In genomic region chr12:133057446-133057845, GRCh38 we compare ENCODE assay signal across 16 cellular contexts. TPM values are rescaled to one million over a fixed set of nuclear protein-coding genes. Genes with fewer than 3 reads are reported as not detected.
DNase-seq lines count a peak whose midpoint lies in the region; ATAC-seq and TF ChIP-seq lines count a peak whose summit lies in the region.
"Had no signal": no experiment of that assay in that cellular context is flagged by ENCODE, and none has a peak within 500 bp of the region (broad histone marks: within the 10 kb centered on the region; RNA-seq: fewer than 3 reads in every experiment).

No MANE protein-coding gene starts in this region.

- H4K8ac ChIP-seq in mesendoderm (ENCODE audit: low read depth, low read length) = no peak overlapping the region

- no peaks in the 10 kb centered on the region for H3K27me3 ChIP-seq in mesendoderm (ENCODE audit: insufficient read depth, low read length, poor library complexity)
- no peaks in the 10 kb centered on the region for H3K27me3 ChIP-seq in aorta (ENCODE audit: control insufficient read depth in 1 of 2, insufficient read depth in 2 of 2, low read length in 1 of 2)

- intact Hi-C loops in natural killer cell (cut with micrococcal nuclease) = no loop called here
- intact Hi-C loops in aorta (cut with DNase I) = no loop called here

- no peak overlapping the region for H4K5ac ChIP-seq in mesendoderm (ENCODE audit: low read length)

- H3K4me1 Mint-ChIP-seq in natural killer cell = no peaks in the 10 kb centered on the region
- H3K4me1 Mint-ChIP-seq in natural killer cell treated with Interleukin-12 subunit alpha and Interleukin-12 subunit beta and Interleukin-15 and Interleukin-18, amount 100 ng/mL, for 72 hours (ENCODE audit: low read depth in 2 of 2) = peaks cover 0 to 4% of the 10 kb centered on the region in 2 donors
- no peaks in the 10 kb centered on the region for H3K4me1 Mint-ChIP-seq in immature natural killer cell
- H3K4me1 Mint-ChIP-seq: activated naive CD8-positive, alpha-beta T cell treated with anti-CD3 and anti-CD28 coated beads, Interleukin-2, amount 50 U/mL, for 24 hours had no signal

- H3K9me3 Mint-ChIP-seq in natural killer cell (peaks cover 10 to 20% of the 10 kb centered on the region in 2 donors), immature natural killer cell (peaks cover 44 to 93% (median 83%) of the 10 kb centered on the region in 6 donors)
- H3K9me3 Mint-ChIP-seq in natural killer cell treated with Interleukin-12 subunit alpha and Interleukin-12 subunit beta and Interleukin-15 and Interleukin-18, amount 100 ng/mL, for 72 hours = peaks cover 25% of the 10 kb centered on the region

- no peak overlapping the region for H3K4ac ChIP-seq in mesendoderm (ENCODE audit: low read depth, low read length)

- peaks cover 7% of the 10 kb centered on the region for H3K36me3 ChIP-seq in mesendoderm (ENCODE audit: control insufficient read depth, insufficient read depth, low read length)
- H3K36me3 ChIP-seq in aorta (ENCODE audit: control insufficient read depth in 1 of 2, insufficient read depth in 2 of 2, low read length in 1 of 2) = peaks cover 7 to 9% of the 10 kb centered on the region in 2 donors

- H3K4me3 ChIP-seq in cardiac fibroblast (replicated peaks in 1 of 2; ENCODE audit: low read depth in 2 of 2, low read length in 2 of 2) = no peak overlapping the region
- H3K4me3 ChIP-seq in mesendoderm (ENCODE audit: low read length) = peak overlapping the region; percentile 36
- peak overlapping the region in 1 of 2 donors; percentile 18 for H3K4me3 ChIP-seq in aorta (ENCODE audit: low read length in 2 of 2)

- H3K9me3 ChIP-seq in aorta (ENCODE audit: control insufficient read depth, low read length) = peaks cover 27% of the 10 kb centered on the region

- DNase-seq in natural killer cell (no peak), cardiac fibroblast (ENCODE audit: low read depth in 2 of 2) (peak; percentile 6 to 26), mesendoderm (peak; percentile 55), RPMI8226 (no peak), OCI-M1 (lab: John Stamatoyannopoulos, UW) (no peak), aorta (no peak), immature natural killer cell (no peak)
- DNase-seq in natural killer cell treated with Interleukin-12 subunit alpha and Interleukin-12 subunit beta and Interleukin-15 and Interleukin-18, amount 100 ng/mL, for 72 hours (ENCODE audit: low spot score) = no peak
- DNase-seq: activated naive CD8-positive, alpha-beta T cell treated with anti-CD3 and anti-CD28 coated beads, Interleukin-2, amount 50 U/mL, for 24 hours; activated T-cell treated with anti-CD3 and anti-CD28 coated beads, Interleukin-2, amount 50 U/mL, for 24 hours; DND-41; hypothalamus; NCI-H1694; NCI-H526 treated with DMSO at 0.1 percent for 48 hours had no signal

- no peak overlapping the region for H3K4me2 ChIP-seq in mesendoderm (ENCODE audit: low read length)

- H3K18ac ChIP-seq in mesendoderm (ENCODE audit: low read length) = no peak overlapping the region

- no peak overlapping the region for H3K23ac ChIP-seq in mesendoderm (ENCODE audit: low read length)

- H3K27ac Mint-ChIP-seq in natural killer cell (peak overlapping the region in 1 of 2 donors; percentile 73), immature natural killer cell (no peak overlapping the region)
- peak overlapping the region in 1 of 2 donors; percentile 75 for H3K27ac Mint-ChIP-seq in natural killer cell treated with Interleukin-12 subunit alpha and Interleukin-12 subunit beta and Interleukin-15 and Interleukin-18, amount 100 ng/mL, for 72 hours
- H3K27ac Mint-ChIP-seq: activated naive CD8-positive, alpha-beta T cell treated with anti-CD3 and anti-CD28 coated beads, Interleukin-2, amount 50 U/mL, for 24 hours; activated T-cell treated with anti-CD3 and anti-CD28 coated beads, Interleukin-2, amount 50 U/mL, for 24 hours; stimulated activated naive CD8-positive, alpha-beta T cell treated with anti-CD3 and anti-CD28 coated beads, Interleukin-15, Interleukin-2, amounts not matched to agents 100 ng/mL and 50 ng/mL, for 24 hours had no signal

- TF ChIP-seq CTCF in natural killer cell (IDR thresholded peaks at IDR 0.05) (no peak), cardiac fibroblast (IDR thresholded peaks at IDR 0.05; ENCODE audit: low read depth, low read length) (no peak)

- H3K27me3 Mint-ChIP-seq in natural killer cell (ENCODE audit: low read depth in 2 of 2) = no peaks in the 10 kb centered on the region
- H3K27me3 Mint-ChIP-seq in natural killer cell treated with Interleukin-12 subunit alpha and Interleukin-12 subunit beta and Interleukin-15 and Interleukin-18, amount 100 ng/mL, for 72 hours = no peaks in the 10 kb centered on the region
- peaks cover 11 to 16% (median 12%) of the 10 kb centered on the region in 3 donors for H3K27me3 Mint-ChIP-seq in immature natural killer cell (ENCODE audit: low read depth in 3 of 3)
- H3K27me3 Mint-ChIP-seq: activated naive CD8-positive, alpha-beta T cell treated with anti-CD3 and anti-CD28 coated beads, Interleukin-2, amount 50 U/mL, for 24 hours; activated T-cell treated with anti-CD3 and anti-CD28 coated beads, Interleukin-2, amount 50 U/mL, for 24 hours; stimulated activated naive CD8-positive, alpha-beta T cell treated with anti-CD3 and anti-CD28 coated beads, Interleukin-15, Interleukin-2, amounts not matched to agents 100 ng/mL and 50 ng/mL, for 24 hours had no signal

- H3K27ac ChIP-seq in mesendoderm (ENCODE audit: low read depth, low read length) (no peak overlapping the region), aorta (ENCODE audit: low read depth in 1 of 2, low read length in 2 of 2) (no peak overlapping the region)

- H3K79me2 ChIP-seq in mesendoderm (ENCODE audit: control insufficient read depth, insufficient read depth, low read length) = no peaks in the 10 kb centered on the region

- H2BK15ac ChIP-seq in mesendoderm (replicated peaks; ENCODE audit: low read depth) = no peak overlapping the region

- WGBS in mesendoderm (ENCODE audit: extremely low coverage, insufficient coverage, low lambda C conversion rate) = no CpG with 5 or more reads among the region's 5 CpGs
- WGBS in aorta, 2 donors = 96 to 98% methylated on average over 5 of the region's 5 CpGs

- no peaks in the 10 kb centered on the region for H3K79me1 ChIP-seq in mesendoderm (ENCODE audit: low read length)

- H3K36me3 Mint-ChIP-seq in natural killer cell (peaks cover 52% of the 10 kb centered on the region), immature natural killer cell (peaks cover 52 to 59% (median 53%) of the 10 kb centered on the region in 3 donors)
- peaks cover 63% of the 10 kb centered on the region for H3K36me3 Mint-ChIP-seq in natural killer cell treated with Interleukin-12 subunit alpha and Interleukin-12 subunit beta and Interleukin-15 and Interleukin-18, amount 100 ng/mL, for 72 hours

- H3K9ac ChIP-seq in mesendoderm (ENCODE audit: low read length) = no peak overlapping the region

- no peak overlapping the region for H2BK120ac ChIP-seq in mesendoderm (ENCODE audit: low read depth, low read length)

- peak overlapping the region; percentile 35 for H3K4me3 Mint-ChIP-seq in natural killer cell
- H3K4me3 Mint-ChIP-seq in natural killer cell treated with Interleukin-12 subunit alpha and Interleukin-12 subunit beta and Interleukin-15 and Interleukin-18, amount 100 ng/mL, for 72 hours = no peak overlapping the region
- peak overlapping the region in 1 of 5 donors; percentile 32 for H3K4me3 Mint-ChIP-seq in immature natural killer cell
- H3K4me3 Mint-ChIP-seq: activated naive CD8-positive, alpha-beta T cell treated with anti-CD3 and anti-CD28 coated beads, Interleukin-2, amount 50 U/mL, for 24 hours; activated T-cell treated with anti-CD3 and anti-CD28 coated beads, Interleukin-2, amount 50 U/mL, for 24 hours; stimulated activated naive CD8-positive, alpha-beta T cell treated with anti-CD3 and anti-CD28 coated beads, Interleukin-15, Interleukin-2, amounts not matched to agents 100 ng/mL and 50 ng/mL, for 24 hours had no signal

- H2AK5ac ChIP-seq in mesendoderm (ENCODE audit: low read length) = no peak overlapping the region

- H2BK5ac ChIP-seq in mesendoderm (ENCODE audit: low read length) = no peak overlapping the region

- H3K4me1 ChIP-seq in mesendoderm (ENCODE audit: control insufficient read depth, low read depth, low read length) (no peaks in the 10 kb centered on the region), aorta (ENCODE audit: control insufficient read depth in 1 of 2, insufficient read depth in 2 of 2, low read length in 2 of 2) (no peaks in the 10 kb centered on the region)

- ATAC-seq in natural killer cell = no peak
- ATAC-seq in natural killer cell treated with Interleukin-12 subunit alpha and Interleukin-12 subunit beta and Interleukin-15 and Interleukin-18, amount 100 ng/mL, for 72 hours = no peak
- no peak for ATAC-seq in aorta (ENCODE audit: low FRiP score)
- ATAC-seq: activated CD4-positive, CD25-positive, alpha-beta regulatory T cell treated with anti-CD3 and anti-CD28 coated beads, Interleukin-2, amount 50 U/mL, for 24 hours; activated naive CD8-positive, alpha-beta T cell treated with anti-CD3 and anti-CD28 coated beads, Interleukin-2, amount 50 U/mL, for 24 hours had no signal

- no peak overlapping the region for H3K56ac ChIP-seq in mesendoderm (ENCODE audit: low read length)

RNA-seq across cellular contexts. Expression of gene ZNF84, which starts 20.1 kb away (rescaled TPM):
- total RNA-seq in natural killer cell (10 to 100 TPM; 23.4 to 31.1 (median 26.1) TPM), aorta (10 to 100 TPM; 23.3 to 32.1 TPM)
- 10 to 100 TPM; 16.8 to 17.6 TPM for total RNA-seq in natural killer cell treated with Interleukin-12 subunit alpha and Interleukin-12 subunit beta and Interleukin-15 and Interleukin-18, amount 100 ng/mL, for 72 hours
- polyA plus RNA-seq in mesendoderm (2013, experiment 1 of 2) = 24.9 TPM
- polyA plus RNA-seq in mesendoderm (2013, experiment 2 of 2) = 26.9 TPM
- polyA plus RNA-seq in aorta (1 to 10 TPM; 9.1 to 9.5 TPM), immature natural killer cell (10 to 100 TPM in 2 of 3 donors, 1 to 10 TPM in 1; 8.1 to 14.7 (median 11.7) TPM)

RNA-seq across cellular contexts. Expression of gene ZNF140, which starts 23.3 kb away (rescaled TPM):
- 10 to 100 TPM in 1 of 3 donors, 1 to 10 TPM in 2; 8.8 to 15.4 (median 9.9) TPM for total RNA-seq in natural killer cell
- total RNA-seq in natural killer cell treated with Interleukin-12 subunit alpha and Interleukin-12 subunit beta and Interleukin-15 and Interleukin-18, amount 100 ng/mL, for 72 hours = 10 to 100 TPM in 1 of 2 donors, 1 to 10 TPM in 1; 7.1 to 17.1 TPM
- polyA plus RNA-seq in mesendoderm (2013, experiment 1 of 2) = 12.8 TPM
- polyA plus RNA-seq in mesendoderm (2013, experiment 2 of 2) = 13.4 TPM
- total RNA-seq in aorta = 10 to 100 TPM; 13.2 to 18.0 TPM
- polyA plus RNA-seq in aorta = 10 to 100 TPM in 1 of 2 donors, 1 to 10 TPM in 1; 9.8 to 15.3 TPM
- 10 to 100 TPM; 12.8 to 15.8 (median 14.4) TPM for polyA plus RNA-seq in immature natural killer cell

Comparison
In these comparisons a context has a peak if more than half of its experiments do, and no peak if none do; other contexts are left out.
1. DNase-seq: peak in cardiac fibroblast (2 of 2) and mesendoderm (single experiment); none in natural killer cell (single experiment), natural killer cell treated with Interleukin-12 subunit alpha and Interleukin-12 subunit beta and Interleukin-15 and Interleukin-18, amount 100 ng/mL, for 72 hours (single experiment), RPMI8226 (single experiment), OCI-M1 (single experiment), aorta (0 of 2) and immature natural killer cell (0 of 3).